Comparison of ENCODE assay signal across 8 cellular contexts in genomic region chr19:15223649-15224371, GRCh38. TPM values are rescaled to one million over a fixed set of nuclear protein-coding genes. Genes with fewer than 3 reads are reported as not detected.
DNase-seq lines count a peak whose midpoint lies in the region; ATAC-seq and TF ChIP-seq lines count a peak whose summit lies in the region.

No MANE protein-coding gene starts in this region.

- peak overlapping the region; percentile 86 for H3K9ac ChIP-seq in adipocyte (ENCODE audit: low read length)

- peaks cover 18% of the 10 kb centered on the region for H3K4me1 Mint-ChIP-seq in activated CD8-positive, alpha-beta memory T cell treated with anti-CD3 and anti-CD28 coated beads, Interleukin-2, amount 10 ng/mL, durations not matched to agents 7 days and 5 days
- H3K4me1 Mint-ChIP-seq in immature natural killer cell = peaks cover 16 to 19% of the 10 kb centered on the region in 2 donors

- H3K4me1 ChIP-seq in adipocyte (ENCODE audit: control insufficient read depth, insufficient read depth, low read length) (peaks cover 15% of the 10 kb centered on the region), testis (peaks cover 5% of the 10 kb centered on the region)

- no peaks in the 10 kb centered on the region for H3K36me3 Mint-ChIP-seq in activated CD8-positive, alpha-beta memory T cell treated with anti-CD3 and anti-CD28 coated beads, Interleukin-2, amount 10 ng/mL, durations not matched to agents 7 days and 5 days
- H3K36me3 Mint-ChIP-seq in immature natural killer cell = no peaks in the 10 kb centered on the region

- H3K4me3 Mint-ChIP-seq in activated CD8-positive, alpha-beta memory T cell treated with anti-CD3 and anti-CD28 coated beads, Interleukin-2, amount 10 ng/mL, durations not matched to agents 7 days and 5 days = peak overlapping the region; percentile 75
- peak overlapping the region; percentile 67 to 89 (median 85) for H3K4me3 Mint-ChIP-seq in immature natural killer cell

- WGBS in testis, 2 donors = 8 to 11% methylated on average over 30 to 51 of the region's 51 CpGs

- in situ Hi-C loops in GM13977 (cut with MboI; ENCODE audit: low pct_unique_long_range_greater_than_20kb, low sequenced_read_pairs, unreplicated experiment) = no loop called here

- H3K27ac Mint-ChIP-seq in activated CD8-positive, alpha-beta memory T cell treated with anti-CD3 and anti-CD28 coated beads, Interleukin-2, amount 10 ng/mL, durations not matched to agents 7 days and 5 days = no peak overlapping the region
- H3K27ac Mint-ChIP-seq in immature natural killer cell = peak overlapping the region in 5 of 6 donors; percentile 40 to 78 (median 66)

- intact Hi-C loops in testis (cut with DNase I; ENCODE audit: low total_unique reads) = no loop called here

- TF ChIP-seq CTCF in testis (IDR thresholded peaks at IDR 0.05) = no peak
- TF ChIP-seq CTCF in GM13977 (IDR thresholded peaks at IDR 0.05; ENCODE audit: extremely low read depth, insufficient read depth, missing control alignments) = no peak

- TF ChIP-seq POLR2A in testis (IDR thresholded peaks at IDR 0.05) = no peak

- DNase-seq in activated CD8-positive, alpha-beta memory T cell treated with anti-CD3 and anti-CD28 coated beads, Interleukin-2, amount 10 ng/mL, durations not matched to agents 7 days and 5 days = no peak
- DNase-seq in activated CD8-positive, alpha-beta memory T cell treated with anti-CD3 and anti-CD28 coated beads, Interleukin-2, amount 50 U/mL, for 4 hours = no peak
- DNase-seq in adipocyte (ENCODE audit: low read depth) (peak; percentile 41), immature natural killer cell (no peak), testis (no peak), GM13977 (ENCODE audit: low spot score) (no peak)

- H3K27me3 Mint-ChIP-seq in activated CD8-positive, alpha-beta memory T cell treated with anti-CD3 and anti-CD28 coated beads, Interleukin-2, amount 10 ng/mL, durations not matched to agents 7 days and 5 days = peaks cover 20% of the 10 kb centered on the region
- H3K27me3 Mint-ChIP-seq in immature natural killer cell (ENCODE audit: low read depth in 3 of 3) = peaks cover 12 to 18% (median 12%) of the 10 kb centered on the region in 3 donors

- H3K4me3 ChIP-seq in adipocyte (ENCODE audit: low read length) (peak overlapping the region; percentile 87), testis (peak overlapping the region; percentile 60 to 61)

- peak overlapping the region in 1 of 2 donors; percentile 58 for H3K27ac ChIP-seq in testis

- no peaks in the 10 kb centered on the region for H3K9me3 Mint-ChIP-seq in activated CD8-positive, alpha-beta memory T cell treated with anti-CD3 and anti-CD28 coated beads, Interleukin-2, amount 10 ng/mL, durations not matched to agents 7 days and 5 days (ENCODE audit: low read depth)
- H3K9me3 Mint-ChIP-seq in immature natural killer cell = no peaks in the 10 kb centered on the region

- CTCF ChIA-PET in activated CD8-positive, alpha-beta memory T cell treated with anti-CD3 and anti-CD28 coated beads, Interleukin-2, amount 10 ng/mL, durations not matched to agents 7 days and 5 days (lab: Charles Lee) = interaction anchor here (0.9 kb wide), 1 partner anchor 10 kb away, joined by 3 read pairs; no protein-coding TSS in a partner anchor

- ATAC-seq in activated CD8-positive, alpha-beta memory T cell treated with anti-CD3 and anti-CD28 coated beads, Interleukin-2, amount 10 ng/mL, durations not matched to agents 7 days and 5 days = no peak
- ATAC-seq in HG03135 (IDR thresholded peaks at IDR 0.05; ENCODE audit: unreplicated experiment) (no peak), GM21528 (IDR thresholded peaks at IDR 0.05; ENCODE audit: low FRiP score, unreplicated experiment) (no peak)

- no peaks in the 10 kb centered on the region for H3K27me3 ChIP-seq in adipocyte (replicated peaks; ENCODE audit: control insufficient read depth, insufficient read depth, low read length)
- no peaks in the 10 kb centered on the region for H3K27me3 ChIP-seq in testis

- H3K36me3 ChIP-seq in adipocyte (ENCODE audit: control insufficient read depth, insufficient read depth, low read length, severe bottlenecking) = no peaks in the 10 kb centered on the region
- no peaks in the 10 kb centered on the region for H3K36me3 ChIP-seq in testis (ENCODE audit: low read depth, missing control alignments)

- no peaks in the 10 kb centered on the region for H3K9me3 ChIP-seq in adipocyte (ENCODE audit: control insufficient read depth, low read length)
- no peaks in the 10 kb centered on the region for H3K9me3 ChIP-seq in testis

RNA-seq across cellular contexts. Expression of gene EPHX3, which starts 8.4 kb away (rescaled TPM):
- total RNA-seq in activated CD8-positive, alpha-beta memory T cell treated with anti-CD3 and anti-CD28 coated beads, Interleukin-2, amount 10 ng/mL, durations not matched to agents 7 days and 5 days = under 1 TPM in 1 of 2 experiments, not detected in 1; 0.19 TPM
- not detected for polyA plus RNA-seq in immature natural killer cell
- 1 to 10 TPM; 1.1 to 1.4 TPM for total RNA-seq in testis
- 3.6 TPM for polyA plus RNA-seq in testis (ENCODE audit: insufficient read depth, low read depth, low replicate concordance)

RNA-seq across cellular contexts. Expression of gene NOTCH3, which starts 23.0 kb away (rescaled TPM):
- total RNA-seq in activated CD8-positive, alpha-beta memory T cell treated with anti-CD3 and anti-CD28 coated beads, Interleukin-2, amount 10 ng/mL, durations not matched to agents 7 days and 5 days = not detected
- polyA plus RNA-seq in immature natural killer cell (not detected), testis (ENCODE audit: insufficient read depth, low read depth, low replicate concordance) (16.1 TPM)
- 10 to 100 TPM; 11.4 to 16.8 TPM for total RNA-seq in testis

Comparison
In these comparisons a context has a peak if more than half of its experiments do, and no peak if none do; other contexts are left out.
1. RNA of gene NOTCH3, which starts 23.0 kb away (total RNA-seq): 11.4 to 16.8 TPM in testis; not detected in activated CD8-positive, alpha-beta memory T cell treated with anti-CD3 and anti-CD28 coated beads, Interleukin-2, amount 10 ng/mL, durations not matched to agents 7 days and 5 days; every median in the first group is over 10 times any median in the second.